In genomic region chr16:55734665-55735064, GRCh38 we compare ENCODE assay signal across 30 cellular contexts.
"Had no signal": no experiment of that assay in that cellular context is flagged by ENCODE, and none has a peak within 500 bp of the region (broad histone marks: within the 10 kb centered on the region; RNA-seq: fewer than 3 reads in every experiment).

No MANE protein-coding gene starts in this region.

- H3K4me2 ChIP-seq: PC-9 had no signal

- H3K9me3 Mint-ChIP-seq: activated CD8-positive, alpha-beta T cell treated with anti-CD3 and anti-CD28 coated beads for 36 hours; activated T-cell treated with anti-CD3 and anti-CD28 coated beads, Interleukin-2, amount 50 U/mL, for 72 hours; activated T-helper 17 cell treated with anti-CD3 and anti-CD28 coated beads, Interleukin-2, amount 50 U/mL, for 72 hours had no signal

- ATAC-seq: activated CD8-positive, alpha-beta T cell treated with anti-CD3 and anti-CD28 coated beads for 36 hours; activated naive CD4-positive, alpha-beta T cell treated with anti-CD3 and anti-CD28 coated beads, Interleukin-2, amount 50 U/mL, for 72 hours; activated T-cell treated with anti-CD3 and anti-CD28 coated beads, Interleukin-2, amount 50 U/mL, for 72 hours; activated T-helper 17 cell treated with anti-CD3 and anti-CD28 coated beads, Interleukin-2, amount 50 U/mL, for 72 hours; body of pancreas had no signal

- H2AFZ ChIP-seq: PC-9 had no signal

- H3K4me1 ChIP-seq: adrenal gland, body of pancreas had no signal

- H3K4me1 Mint-ChIP-seq: activated T-helper 17 cell treated with anti-CD3 and anti-CD28 coated beads, Interleukin-2, amount 50 U/mL, for 72 hours had no signal

- H3K27ac ChIP-seq: adrenal gland, body of pancreas, PC-9, WERI-Rb-1 had no signal

- H3K4me3 Mint-ChIP-seq: activated CD8-positive, alpha-beta T cell treated with anti-CD3 and anti-CD28 coated beads for 36 hours; activated T-cell treated with anti-CD3 and anti-CD28 coated beads, Interleukin-2, amount 50 U/mL, for 72 hours; activated T-helper 17 cell treated with anti-CD3 and anti-CD28 coated beads, Interleukin-2, amount 50 U/mL, for 72 hours had no signal

- H3K27me3 ChIP-seq: adrenal gland, body of pancreas had no signal

- H3K4me3 ChIP-seq: adrenal gland, body of pancreas, K562, PC-9 had no signal

- DNase-seq: activated CD4-positive, alpha-beta T cell treated with anti-CD3 and anti-CD28 coated beads for 1 hour; activated CD4-positive, alpha-beta T cell treated with anti-CD3 and anti-CD28 coated beads for 48 hours; activated CD4-positive, CD25-positive, alpha-beta regulatory T cell; activated CD8-positive, alpha-beta T cell treated with anti-CD3 and anti-CD28 coated beads for 36 hours; activated effector memory CD4-positive, alpha-beta T cell treated with anti-CD3 and anti-CD28 coated beads, Interleukin-2, amount 50 U/mL, for 16 hours; activated naive CD4-positive, alpha-beta T cell; activated T-cell treated with anti-CD3 and anti-CD28 coated beads, Interleukin-2, amount 50 U/mL, for 1 hour; activated T-cell treated with anti-CD3 and anti-CD28 coated beads, Interleukin-2, amount 50 U/mL, for 72 hours; body of pancreas; central memory CD4-positive, alpha-beta T cell; MM.1S; MV-4-11; NCI-H1092; NCI-H1436 treated with DMSO at 0.1 percent for 48 hours; NCI-H1694 treated with DMSO at 0.1 percent for 48 hours; NCI-H2029; NCI-H510A; NCI-H526; NCI-H748 treated with DMSO at 0.1 percent for 48 hours; NK-92 treated with Interleukin-12 subunit alpha and Interleukin-12 subunit beta, amount 100 ng/mL, for 24 hours; PC-9; Right ventricle myocardium superior; T-helper 1 cell; T-helper 2 cell; T-helper 9 cell; WERI-Rb-1 had no signal

- H3K36me3 ChIP-seq: adrenal gland, WERI-Rb-1 had no signal

- H3K27ac Mint-ChIP-seq: activated CD8-positive, alpha-beta T cell treated with anti-CD3 and anti-CD28 coated beads for 36 hours; activated naive CD4-positive, alpha-beta T cell treated with anti-CD3 and anti-CD28 coated beads, Interleukin-2, amount 50 U/mL, for 72 hours; activated T-cell treated with anti-CD3 and anti-CD28 coated beads, Interleukin-2, amount 50 U/mL, for 72 hours; activated T-helper 17 cell treated with anti-CD3 and anti-CD28 coated beads, Interleukin-2, amount 50 U/mL, for 72 hours had no signal

- H3K9me3 ChIP-seq: adrenal gland, body of pancreas had no signal

- H3K36me3 Mint-ChIP-seq: activated naive CD4-positive, alpha-beta T cell treated with anti-CD3 and anti-CD28 coated beads, Interleukin-2, amount 50 U/mL, for 72 hours had no signal
